8 cellular contexts compared by ENCODE assay signal in the genomic region with DNA sequence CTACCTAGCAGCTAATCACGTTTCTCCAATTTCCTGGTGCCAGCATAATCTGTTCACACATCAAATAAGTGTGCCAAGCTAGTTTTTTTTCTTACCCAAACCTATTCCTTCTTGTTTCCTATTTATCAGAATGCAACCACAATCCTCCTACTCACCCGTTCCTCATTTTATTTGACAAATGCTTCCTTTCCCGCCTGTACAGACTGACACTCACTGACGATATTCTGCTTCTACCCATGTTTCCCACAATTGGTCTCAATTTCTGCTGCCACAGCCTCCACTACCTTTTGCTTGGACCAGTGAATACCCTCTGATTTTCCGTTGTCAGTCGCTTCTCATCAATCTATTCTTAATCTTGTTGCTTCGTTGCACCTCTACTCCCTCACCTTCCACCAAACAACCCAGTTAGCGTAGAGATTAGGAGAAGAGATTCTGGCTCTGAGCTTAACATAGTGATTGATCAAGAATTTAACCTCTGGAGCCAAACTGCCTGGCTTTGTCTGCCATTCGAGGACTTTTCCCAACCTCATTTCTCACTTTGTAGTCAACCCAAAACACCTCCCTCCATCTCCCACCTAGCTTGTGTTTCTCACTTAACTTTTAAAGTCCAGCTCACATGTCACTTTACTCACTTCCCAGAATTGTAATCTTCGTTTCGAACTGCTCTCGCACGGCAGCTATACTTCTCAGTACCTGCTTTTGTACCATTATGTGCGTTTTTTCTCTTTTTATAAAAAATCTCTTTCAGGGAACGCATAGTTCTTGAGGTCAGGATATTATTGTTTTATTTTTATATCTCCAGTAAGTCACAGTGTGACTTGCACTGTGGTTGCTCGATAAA. TPM values are rescaled to one million over a fixed set of nuclear protein-coding genes. Genes with fewer than 3 reads are reported as not detected.
DNase-seq lines count a peak whose midpoint lies in the region; ATAC-seq and TF ChIP-seq lines count a peak whose summit lies in the region.

No MANE protein-coding gene starts in this region.

- under 1% methylated on average over 16 of the region's 16 CpGs for WGBS in thymus

- peak; percentile 22 for ATAC-seq in HG02623 (IDR thresholded peaks at IDR 0.05; ENCODE audit: unreplicated experiment)
- peak; percentile 38 for ATAC-seq in left lobe of liver

- TF ChIP-seq CTCF in 22Rv1 (IDR thresholded peaks at IDR 0.05) (no peak), GM10266 (IDR thresholded peaks at IDR 0.05; ENCODE audit: control insufficient read depth, insufficient read depth, low read depth, missing control alignments) (no peak), ascending aorta (IDR thresholded peaks at IDR 0.05) (no peak)

- H3K4me3 ChIP-seq in ascending aorta: peak overlapping the region; percentile 74 to 83
- peak overlapping the region; percentile 64 for H3K4me3 ChIP-seq in thymus (ENCODE audit: low read length)

- DNase-seq in GM10266 (ENCODE audit: extremely low spot score) (peak; percentile 40), MV-4-11 (lab: John Stamatoyannopoulos, UW) (peak; percentile 47), ascending aorta (ENCODE audit: low spot score in 2 of 2) (no peak), left lobe of liver (ENCODE audit: low spot score) (no peak)
- DNase-seq in NK-92 treated with Interleukin-12 subunit alpha and Interleukin-12 subunit beta, amount 100 ng/mL, for 24 hours (lab: John Stamatoyannopoulos, UW): no peak

- H3K9me3 ChIP-seq in ascending aorta (no peaks in the 10 kb centered on the region), thymus (ENCODE audit: control insufficient read depth) (no peaks in the 10 kb centered on the region)

- H3K4me1 ChIP-seq in ascending aorta (peaks cover 0 to 8% of the 10 kb centered on the region in 2 donors), thymus (ENCODE audit: control insufficient read depth, insufficient read depth, low read length) (peaks cover 7% of the 10 kb centered on the region)

- H3K27ac ChIP-seq in 22Rv1 (peak overlapping the region; percentile 62), ascending aorta (peak overlapping the region in 1 of 2 donors; percentile 76), thymus (ENCODE audit: low read depth) (no peak overlapping the region)

- H3K27me3 ChIP-seq in ascending aorta (no peaks in the 10 kb centered on the region), thymus (ENCODE audit: control insufficient read depth, insufficient read depth) (no peaks in the 10 kb centered on the region)

- intact Hi-C loops in ascending aorta (cut with DNase I): loop anchor here (5.0 to 10.0 kb wide), 3 partner anchors 246 to 1599 kb away; partner anchors contain the start of genes FSD1L, NIPSNAP3B and SMC2

- no peaks in the 10 kb centered on the region for H3K36me3 ChIP-seq in ascending aorta
- no peaks in the 10 kb centered on the region for H3K36me3 ChIP-seq in thymus (ENCODE audit: control insufficient read depth, insufficient read depth)

RNA-seq across cellular contexts. Expression of gene TMEM38B, which starts 0.7 kb away (rescaled TPM):
- total RNA-seq in ascending aorta (11.0 TPM), left lobe of liver (12.9 TPM)
- 6.3 TPM for polyA plus RNA-seq in thymus

RNA-seq across cellular contexts. Expression of gene TAL2, which starts 31.4 kb away (rescaled TPM):
- total RNA-seq in ascending aorta: not detected
- total RNA-seq in left lobe of liver: not detected
- 0.32 TPM for polyA plus RNA-seq in thymus

Comparison
In these comparisons a context has a peak if more than half of its experiments do, and no peak if none do; other contexts are left out.
1. DNase-seq: peak in GM10266 (single experiment) and MV-4-11 (single experiment); none in ascending aorta (0 of 2), left lobe of liver (single experiment) and NK-92 treated with Interleukin-12 subunit alpha and Interleukin-12 subunit beta, amount 100 ng/mL, for 24 hours (single experiment).